In genomic region chr14:50303744-50304471, GRCh38 we compare ENCODE assay signal across 1 cellular context.
TF ChIP-seq lines count a peak whose summit lies in the region.

No MANE protein-coding gene starts in this region.

TF ChIP-seq in HepG2, 621 proteins besides CTCF, POLR2A, EP300 and RAD21 (continued from another document and continues in another):
- TF ChIP-seq PRDM10 (CRISPR knock-in tag; IDR thresholded peaks at IDR 0.05; ENCODE audit: low read depth) (no peak), ZFYVE20 (CRISPR knock-in tag; IDR thresholded peaks at IDR 0.05; ENCODE audit: borderline replicate concordance, low read depth) (no peak), FOSL2 (CRISPR knock-in tag; IDR thresholded peaks at IDR 0.05) (peak; percentile 80), ELF1 (CRISPR knock-in tag; IDR thresholded peaks at IDR 0.05) (no peak), MTF1 (CRISPR knock-in tag; IDR thresholded peaks at IDR 0.05) (no peak), ZFP91 (CRISPR knock-in tag; IDR thresholded peaks at IDR 0.05; ENCODE audit: borderline replicate concordance) (no peak), JUN (CRISPR knock-in tag; IDR thresholded peaks at IDR 0.05) (no peak), KIAA2018 (CRISPR knock-in tag; IDR thresholded peaks at IDR 0.05; ENCODE audit: borderline replicate concordance) (no peak), AHDC1 (CRISPR knock-in tag; IDR thresholded peaks at IDR 0.05; ENCODE audit: borderline replicate concordance) (no peak), HNF1A (IDR thresholded peaks at IDR 0.05; ENCODE audit: low read depth) (no peak), HNF1A (CRISPR knock-in tag; IDR thresholded peaks at IDR 0.05; ENCODE audit: borderline replicate concordance) (no peak), NFATC3 (CRISPR knock-in tag; IDR thresholded peaks at IDR 0.05) (no peak), PREB (CRISPR knock-in tag; IDR thresholded peaks at IDR 0.05) (no peak), IRF1 (CRISPR knock-in tag; IDR thresholded peaks at IDR 0.05; ENCODE audit: low read depth) (no peak), ZNF143 (CRISPR knock-in tag; IDR thresholded peaks at IDR 0.05) (no peak), NFE2 (CRISPR knock-in tag; IDR thresholded peaks at IDR 0.05) (no peak), NFIB (CRISPR knock-in tag; IDR thresholded peaks at IDR 0.05; ENCODE audit: borderline replicate concordance) (no peak), BRD4 (CRISPR knock-in tag; IDR thresholded peaks at IDR 0.05) (no peak), DNMT3B (CRISPR knock-in tag; conservative IDR thresholded peaks at IDR 0.05) (no peak), CHCHD3 (CRISPR knock-in tag; IDR thresholded peaks at IDR 0.05) (no peak), ZC3H4 (CRISPR knock-in tag; IDR thresholded peaks at IDR 0.05; ENCODE audit: borderline replicate concordance) (no peak), ZBTB26 (CRISPR knock-in tag; IDR thresholded peaks at IDR 0.05; ENCODE audit: borderline replicate concordance) (no peak; the same call in 1 of the 2 replicates)
